In the genomic region with DNA sequence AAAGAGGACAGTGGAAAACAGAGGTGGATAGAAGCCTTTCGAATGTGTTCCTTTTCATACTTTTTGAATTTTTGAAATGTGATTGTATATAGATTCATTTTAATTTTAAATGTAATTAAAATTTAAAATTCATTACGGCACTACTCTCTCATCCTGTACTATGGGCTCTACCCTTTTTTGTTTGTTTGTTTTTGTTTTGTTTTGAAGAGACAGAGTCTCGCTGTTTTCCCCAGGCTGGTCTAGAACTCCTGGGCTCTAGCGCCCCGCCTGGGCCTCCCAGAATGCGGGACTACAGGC, we compare ENCODE assay signal across 8 cellular contexts. TPM values are rescaled to one million over a fixed set of nuclear protein-coding genes. Genes with fewer than 3 reads are reported as not detected.
A peak's percentile ranks its signal among the peaks of the same experiment; 100 is the strongest.
DNase-seq lines count a peak whose midpoint lies in the region; ATAC-seq and TF ChIP-seq lines count a peak whose summit lies in the region.

No MANE protein-coding gene starts in this region.

- H3K36me3 Mint-ChIP-seq in chondrocyte (ENCODE audit: low read depth): no peaks in the 10 kb centered on the region

- peak overlapping the region; percentile 80 for H3K4me3 Mint-ChIP-seq in chondrocyte (ENCODE audit: unreplicated experiment)

- ATAC-seq in HG02588 (IDR thresholded peaks at IDR 0.05; ENCODE audit: unreplicated experiment) (no peak), GM18502 (IDR thresholded peaks at IDR 0.05; ENCODE audit: poor library complexity, unreplicated experiment) (no peak)

- H3K4me3 ChIP-seq in AG10803 (ENCODE audit: low read length): peak overlapping the region; percentile 75
- peak overlapping the region; percentile 70 for H3K4me3 ChIP-seq in Jurkat, Clone E6-1 (ENCODE audit: low read length)
- H3K4me3 ChIP-seq in muscle layer of colon (ENCODE audit: low read depth in 1 of 2, low read length in 2 of 2): peak overlapping the region; percentile 58 to 76

- no peaks in the 10 kb centered on the region for H3K36me3 ChIP-seq in muscle layer of colon (ENCODE audit: insufficient read depth, low read length)

- H3K27me3 ChIP-seq in muscle layer of colon (ENCODE audit: control insufficient read depth in 1 of 2, insufficient read depth in 2 of 2, low read length in 2 of 2): no peaks in the 10 kb centered on the region

- peak overlapping the region; percentile 94 for H3K27ac Mint-ChIP-seq in chondrocyte (ENCODE audit: unreplicated experiment)

- H3K9me3 ChIP-seq in muscle layer of colon (ENCODE audit: low read length): no peaks in the 10 kb centered on the region

- TF ChIP-seq CTCF in AG10803 (conservative IDR thresholded peaks at IDR 0.05; ENCODE audit: low read length) (peak; percentile 47), chondrocyte (IDR thresholded peaks at IDR 0.05) (no peak)

- DNase-seq in AG10803 (ENCODE audit: low read depth) (no peak), chondrocyte (ENCODE audit: low spot score) (no peak), NOMO-1 treated with dmso at 0.1 percent for 144 hours (lab: John Stamatoyannopoulos, UW; ENCODE audit: unreplicated experiment) (no peak)
- peak; percentile 16 for DNase-seq in Jurkat, Clone E6-1 (ENCODE audit: low read depth, low spot score)
- DNase-seq in stimulated activated CD4-positive, alpha-beta T cell treated with anti-CD3 and anti-CD28 coated beads, Interleukin-4, amount 100 ng/mL, for 4 hours: no peak

- H3K9me3 Mint-ChIP-seq in chondrocyte (ENCODE audit: low read depth): no peaks in the 10 kb centered on the region

- peak overlapping the region; percentile 66 for H3K27ac ChIP-seq in muscle layer of colon (ENCODE audit: low read depth, low read length)

- peaks cover 1% of the 10 kb centered on the region for H3K27me3 Mint-ChIP-seq in chondrocyte (ENCODE audit: low read depth)

- peaks cover 11% of the 10 kb centered on the region for H3K4me1 Mint-ChIP-seq in chondrocyte (ENCODE audit: low read depth)

- no peak overlapping the region for H3K9ac ChIP-seq in muscle layer of colon (ENCODE audit: low read length)

- H3K4me1 ChIP-seq in muscle layer of colon (ENCODE audit: insufficient read depth, low read length): peaks cover 6% of the 10 kb centered on the region

RNA-seq across cellular contexts. Expression of a gene that starts 11.9 kb away (rescaled TPM):
- 89.4 TPM for polyA plus RNA-seq in Jurkat, Clone E6-1 (2012; ENCODE audit: insufficient read depth, insufficient read length)
- total RNA-seq in chondrocyte: 22.3 to 31.5 TPM (median 30.8 TPM) in 3 replicates

RNA-seq across cellular contexts. Expression of a gene that starts 48.3 kb away (rescaled TPM):
- 7.8 TPM for polyA plus RNA-seq in Jurkat, Clone E6-1 (2012; ENCODE audit: insufficient read depth, insufficient read length)
- 2.9 to 4.6 TPM (median 4.3 TPM) in 3 replicates for total RNA-seq in chondrocyte

RNA-seq across cellular contexts. Expression of a gene that starts 49.8 kb away (rescaled TPM):
- polyA plus RNA-seq in Jurkat, Clone E6-1 (2012; ENCODE audit: insufficient read depth, insufficient read length): 1.7 TPM
- total RNA-seq in chondrocyte: 0.36 to 0.87 TPM (median 0.59 TPM) in 3 replicates
